In the genomic region with DNA sequence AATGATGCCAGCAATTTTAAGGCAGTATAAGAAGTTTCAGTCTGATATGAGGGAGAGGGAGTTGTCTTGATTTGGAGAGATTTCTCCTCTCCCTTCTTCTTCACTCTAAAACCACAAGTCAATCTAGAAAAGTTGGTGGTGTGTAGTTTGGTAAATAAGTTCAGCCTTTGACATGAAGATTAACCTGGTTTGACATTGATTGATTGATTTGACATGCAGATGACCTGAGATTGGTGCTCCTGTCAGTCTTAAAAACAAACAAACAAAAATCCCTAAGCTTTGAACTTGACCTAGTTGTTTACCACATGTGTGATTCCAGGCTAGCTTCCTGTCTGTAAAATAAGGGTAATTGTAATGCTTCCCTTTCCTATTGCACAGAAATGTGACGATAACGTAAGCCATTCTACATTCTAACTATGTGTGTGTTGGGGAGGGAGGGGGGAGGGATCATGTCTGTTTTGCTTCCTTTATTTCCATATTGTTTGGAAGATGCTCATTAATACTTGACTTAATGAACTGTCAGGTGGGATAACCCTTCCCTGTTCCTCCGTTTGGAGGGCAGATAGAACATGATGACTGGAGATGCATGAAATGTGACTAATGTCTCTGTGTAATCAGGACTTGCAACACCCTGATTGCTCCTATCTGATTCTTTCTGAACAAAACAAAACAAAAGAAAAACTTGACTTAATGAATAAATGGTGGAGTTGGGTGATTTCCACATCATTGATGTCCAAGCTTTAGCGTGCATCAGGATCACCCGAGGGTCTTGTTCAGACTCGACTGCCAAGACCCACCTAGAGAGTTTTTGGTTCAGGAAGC, we compare ENCODE assay signal across 9 cellular contexts.
A peak's percentile ranks its signal among the peaks of the same experiment; 100 is the strongest.
DNase-seq lines count a peak whose midpoint lies in the region; ATAC-seq, FAIRE-seq and TF ChIP-seq lines count a peak whose summit lies in the region.
"Had no signal": no experiment of that assay in that cellular context is flagged by ENCODE, and none has a peak within 500 bp of the region (broad histone marks: within the 10 kb centered on the region; RNA-seq: fewer than 3 reads in every experiment).

No MANE protein-coding gene starts in this region.

- intact Hi-C loops in GM12878 (cut with micrococcal nuclease; ENCODE audit: unreplicated experiment): loop anchor here (1.0 to 5.0 kb wide), 3 partner anchors 106 to 256 kb away; no protein-coding TSS in a partner anchor

- H3K9ac ChIP-seq in GM12878 (ENCODE audit: control insufficient read depth, insufficient read depth, low read length): no peak overlapping the region

- H3K27ac ChIP-seq in GM12878 (ENCODE audit: control insufficient read depth, insufficient read depth) (no peak overlapping the region), mesodermal cell (ENCODE audit: low read depth, low read length, severe bottlenecking) (no peak overlapping the region)

- no peak for FAIRE-seq in GM12878 (lab: Jason Lieb, UNC)

- in situ Hi-C loops in GM12878 (cut with MboI): loop anchor here (5.0 kb wide), 2 partner anchors 106 to 176 kb away; no protein-coding TSS in a partner anchor

- peak overlapping the region; percentile 88 for H2AFZ ChIP-seq in GM12878 (ENCODE audit: control insufficient read depth, low read depth, low read length)

- TF ChIP-seq CTCF in LNCaP clone FGC (IDR thresholded peaks at IDR 0.05; ENCODE audit: control insufficient read depth, extremely low read depth, insufficient read depth) (no peak), GM12878 (IDR thresholded peaks at IDR 0.05 in 2 of 3, conservative IDR thresholded peaks at IDR 0.05 in 1 of 3; ENCODE audit: control insufficient read depth in 2 of 3, extremely low read depth in 1 of 3, insufficient read depth in 1 of 3, low read depth in 3 of 3, low read length in 3 of 3) (no peak)

- BruUV-seq in GM12878 (replicated peaks; lab: Mats Ljungman, UMichigan): no TSS peak

- H3K9me3 ChIP-seq in GM12878 (replicated peaks; ENCODE audit: control insufficient read depth, insufficient read depth, low read length) (no peaks in the 10 kb centered on the region; the same call in 2 of the 3 replicates), mesodermal cell (ENCODE audit: control insufficient read depth, low read length) (no peaks in the 10 kb centered on the region)

- peak overlapping the region; percentile 81 for H3K4me2 ChIP-seq in GM12878 (ENCODE audit: control insufficient read depth, insufficient read depth)

- ATAC-seq in GM12878: no peak

- TF ChIP-seq RAD21 in GM12878 (IDR thresholded peaks at IDR 0.05; ENCODE audit: insufficient read depth, low read depth, low read length): no peak

- no peaks in the 10 kb centered on the region for H3K79me2 ChIP-seq in GM12878 (ENCODE audit: control insufficient read depth, insufficient read depth, low read length)

- RAD21 ChIA-PET in GM12878 (lab: Charles Lee; ENCODE audit: unreplicated experiment): interaction anchor here (0.6 to 5.4 kb wide), 10 partner anchors 35 to 492 kb away, joined by 3 to 62 read pairs (median 4); no protein-coding TSS in a partner anchor

- 36% methylated on average over 6 of the region's 6 CpGs for WGBS in GM12878 (ENCODE audit: insufficient coverage, insufficient replicate concordance, low lambda C conversion rate, missing lambda C conversion rate)
- 10 to 17% methylated on average over 3 to 4 of the region's 6 CpGs for WGBS in mesodermal cell (ENCODE audit: insufficient coverage in 2 of 2), 2 experiments

- POLR2A ChIA-PET in GM12878 (lab: Charles Lee): no interaction called here

- H3K36me3 ChIP-seq in GM12878 (ENCODE audit: control insufficient read depth in 2 of 2, insufficient read depth in 2 of 2, low read length in 1 of 2) (no peaks in the 10 kb centered on the region), mesodermal cell (ENCODE audit: control insufficient read depth, insufficient read depth, low read length) (no peaks in the 10 kb centered on the region)

- H3K4me1 ChIP-seq in GM12878 (ENCODE audit: control insufficient read depth, insufficient read depth, low read length) (peaks cover 29% of the 10 kb centered on the region), mesodermal cell (ENCODE audit: control insufficient read depth, insufficient read depth, low read length, poor library complexity, severe bottlenecking) (peaks cover 26% of the 10 kb centered on the region)

- TF ChIP-seq POLR2A in GM12878 (IDR thresholded peaks at IDR 0.05; ENCODE audit: low read depth, low read length): no peak

- H3K4me3 ChIP-seq in LNCaP clone FGC (ENCODE audit: low read depth, low read length): no peak overlapping the region
- peak overlapping the region; percentile 62; the same call in 1 of the 2 replicates for H3K4me3 ChIP-seq in GM12878
- H3K4me3 ChIP-seq in mesodermal cell (ENCODE audit: extremely low read depth, insufficient read depth, low read length, poor library complexity, severe bottlenecking): peak overlapping the region; percentile 19

- TF ChIP-seq EP300 in GM12878 (IDR thresholded peaks at IDR 0.05; ENCODE audit: borderline replicate concordance in 1 of 2, control insufficient read depth in 1 of 2, low read depth in 2 of 2, low read length in 2 of 2): no peak

- peak; percentile 21 to 43 for DNase-seq in AML-193 (lab: John Stamatoyannopoulos, UW)
- peak; percentile 31 for DNase-seq in LNCaP clone FGC (ENCODE audit: low read depth)
- DNase-seq in GM12878 (ENCODE audit: low read depth, low spot score): peak; percentile 47
- no peak for DNase-seq in SHP77 treated with DMSO at 0.1 percent for 48 hours (lab: John Stamatoyannopoulos, UW)
- DNase-seq in HuH-7 (ENCODE audit: low spot score): no peak
- no peak for DNase-seq in C1 segment of cervical spinal cord (lab: John Stamatoyannopoulos, UW)
- DNase-seq in D341Med (ENCODE audit: low spot score): no peak
- DNase-seq: NCI-H2171 treated with DMSO at 0.1 percent for 48 hours had no signal

- H4K20me1 ChIP-seq in GM12878 (ENCODE audit: control insufficient read depth, insufficient read depth): no peaks in the 10 kb centered on the region

- CTCF ChIA-PET in GM12878 (lab: Yijun Ruan, JAX): interaction anchor here (0.6 to 9.4 kb wide), 24 partner anchors 8 to 486 kb away, joined by 3 to 146 read pairs (median 6); no protein-coding TSS in a partner anchor

- SMC1A ChIA-PET in GM12878 (lab: Charles Lee; ENCODE audit: uncharacterized antibody, unreplicated experiment): interaction anchor here (0.6 to 6.2 kb wide), 18 partner anchors 11 to 1495 kb away, joined by 3 to 61 read pairs (median 4); no protein-coding TSS in a partner anchor

- H3K27me3 ChIP-seq in GM12878 (replicated peaks in 1 of 2; ENCODE audit: control insufficient read depth in 2 of 2, insufficient read depth in 2 of 2, low read length in 1 of 2): no peaks in the 10 kb centered on the region

TF ChIP-seq in GM12878, 131 proteins besides CTCF, POLR2A, EP300 and RAD21:
- no peak for TF ChIP-seq ATF7 (IDR thresholded peaks at IDR 0.05; ENCODE audit: low read depth)
- TF ChIP-seq, protein P1, sequence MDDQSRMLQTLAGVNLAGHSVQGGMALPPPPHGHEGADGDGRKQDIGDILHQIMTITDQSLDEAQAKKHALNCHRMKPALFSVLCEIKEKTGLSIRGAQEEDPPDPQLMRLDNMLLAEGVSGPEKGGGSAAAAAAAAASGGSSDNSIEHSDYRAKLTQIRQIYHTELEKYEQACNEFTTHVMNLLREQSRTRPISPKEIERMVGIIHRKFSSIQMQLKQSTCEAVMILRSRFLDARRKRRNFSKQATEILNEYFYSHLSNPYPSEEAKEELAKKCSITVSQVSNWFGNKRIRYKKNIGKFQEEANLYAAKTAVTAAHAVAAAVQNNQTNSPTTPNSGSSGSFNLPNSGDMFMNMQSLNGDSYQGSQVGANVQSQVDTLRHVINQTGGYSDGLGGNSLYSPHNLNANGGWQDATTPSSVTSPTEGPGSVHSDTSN (IDR thresholded peaks at IDR 0.05; ENCODE audit: insufficient replicate concordance, low read depth, low read length): peak; percentile 56
- TF ChIP-seq, protein P2, sequence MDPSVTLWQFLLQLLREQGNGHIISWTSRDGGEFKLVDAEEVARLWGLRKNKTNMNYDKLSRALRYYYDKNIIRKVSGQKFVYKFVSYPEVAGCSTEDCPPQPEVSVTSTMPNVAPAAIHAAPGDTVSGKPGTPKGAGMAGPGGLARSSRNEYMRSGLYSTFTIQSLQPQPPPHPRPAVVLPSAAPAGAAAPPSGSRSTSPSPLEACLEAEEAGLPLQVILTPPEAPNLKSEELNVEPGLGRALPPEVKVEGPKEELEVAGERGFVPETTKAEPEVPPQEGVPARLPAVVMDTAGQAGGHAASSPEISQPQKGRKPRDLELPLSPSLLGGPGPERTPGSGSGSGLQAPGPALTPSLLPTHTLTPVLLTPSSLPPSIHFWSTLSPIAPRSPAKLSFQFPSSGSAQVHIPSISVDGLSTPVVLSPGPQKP (IDR thresholded peaks at IDR 0.05; ENCODE audit: low read depth, low read length): no peak
- TF ChIP-seq NFIC (IDR thresholded peaks at IDR 0.05; ENCODE audit: low read depth, low read length): no peak
- no peak for TF ChIP-seq YBX1 (IDR thresholded peaks at IDR 0.05)
- 0 out of 2 replicates have a peak, but pooled peaks have one; percentile 23 for TF ChIP-seq RUNX3 (IDR thresholded peaks at IDR 0.05; ENCODE audit: low read length)
- TF ChIP-seq, protein P3, sequence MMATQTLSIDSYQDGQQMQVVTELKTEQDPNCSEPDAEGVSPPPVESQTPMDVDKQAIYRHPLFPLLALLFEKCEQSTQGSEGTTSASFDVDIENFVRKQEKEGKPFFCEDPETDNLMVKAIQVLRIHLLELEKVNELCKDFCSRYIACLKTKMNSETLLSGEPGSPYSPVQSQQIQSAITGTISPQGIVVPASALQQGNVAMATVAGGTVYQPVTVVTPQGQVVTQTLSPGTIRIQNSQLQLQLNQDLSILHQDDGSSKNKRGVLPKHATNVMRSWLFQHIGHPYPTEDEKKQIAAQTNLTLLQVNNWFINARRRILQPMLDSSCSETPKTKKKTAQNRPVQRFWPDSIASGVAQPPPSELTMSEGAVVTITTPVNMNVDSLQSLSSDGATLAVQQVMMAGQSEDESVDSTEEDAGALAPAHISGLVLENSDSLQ (IDR thresholded peaks at IDR 0.05): peak; percentile 88
- TF ChIP-seq NFXL1 (IDR thresholded peaks at IDR 0.05; ENCODE audit: borderline replicate concordance): no peak

Comparison
In these comparisons a context has a peak if more than half of its experiments do, and no peak if none do; other contexts are left out.
1. DNase-seq: peak in AML-193 (2 of 2), LNCaP clone FGC (single experiment) and GM12878 (single experiment); none in SHP77 treated with DMSO at 0.1 percent for 48 hours (single experiment), HuH-7 (single experiment), C1 segment of cervical spinal cord (0 of 14) and D341Med (single experiment).